8 cellular contexts compared by ENCODE assay signal in the genomic region with DNA sequence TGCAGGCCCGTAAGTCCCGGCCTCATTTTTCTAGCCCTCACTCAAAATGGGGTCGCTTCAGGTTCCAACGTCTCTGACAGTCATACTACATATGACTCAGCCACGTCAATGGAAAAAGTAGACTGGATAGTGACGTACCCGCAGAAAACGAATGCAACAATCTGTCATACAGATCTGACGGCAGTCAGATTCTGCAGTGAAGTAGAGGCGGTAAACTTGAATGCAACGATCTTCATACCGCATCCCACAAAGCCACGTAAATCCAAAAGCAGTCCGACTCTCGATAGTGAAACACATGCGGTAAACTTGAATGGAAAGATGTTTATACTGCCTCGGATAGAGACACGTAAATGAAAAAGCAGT. TPM values are rescaled to one million over a fixed set of nuclear protein-coding genes. Genes with fewer than 3 reads are reported as not detected.
DNase-seq lines count a peak whose midpoint lies in the region; ATAC-seq and TF ChIP-seq lines count a peak whose summit lies in the region.

No MANE protein-coding gene starts in this region.

- no peak for DNase-seq in Right ventricle myocardium inferior (ENCODE audit: missing footprints)
- DNase-seq in cardiac septum (ENCODE audit: low spot score) = no peak
- peak in 63 of 76 experiments; percentile 12 to 90 (median 54) for DNase-seq in HUDEP-2 (lab: John Stamatoyannopoulos, UW; ENCODE audit: unreplicated experiment in 76 of 76)
- DNase-seq in RWPE1 (ENCODE audit: low spot score) = peak; percentile 40
- DNase-seq in activated gamma-delta T cell treated with anti-CD3 and anti-CD28 coated beads, Interleukin-2, amount 50 U/mL, for 16 hours (ENCODE audit: low read depth) = peak; percentile 61
- peak; percentile 85 for DNase-seq in glomerular endothelial cell (ENCODE audit: extremely low read depth, low read depth, low spot score)
- no peak for DNase-seq in progenitor cell of endocrine pancreas (ENCODE audit: low spot score, unreplicated experiment)

- TF ChIP-seq CTCF in RWPE1 (conservative IDR thresholded peaks at IDR 0.05; ENCODE audit: low read depth) (no peak), progenitor cell of endocrine pancreas (IDR thresholded peaks at IDR 0.05; ENCODE audit: unreplicated experiment) (no peak)

- H3K27ac Mint-ChIP-seq in progenitor cell of endocrine pancreas = peak overlapping the region; percentile 100

- ATAC-seq in Right ventricle myocardium inferior = peak; percentile 12
- ATAC-seq in HG03280 (IDR thresholded peaks at IDR 0.05; ENCODE audit: unreplicated experiment) = no peak

- H3K27me3 Mint-ChIP-seq in progenitor cell of endocrine pancreas = no peaks in the 10 kb centered on the region

- peaks cover 8% of the 10 kb centered on the region for H3K9me3 Mint-ChIP-seq in progenitor cell of endocrine pancreas (ENCODE audit: low read depth)

- H3K4me1 Mint-ChIP-seq in progenitor cell of endocrine pancreas (ENCODE audit: low read depth) = peaks cover 3% of the 10 kb centered on the region

- intact Hi-C loops in Right ventricle myocardium inferior (cut with DNase I) = no loop called here
- intact Hi-C loops in cardiac septum (cut with DNase I) = no loop called here

- CTCF ChIA-PET in RWPE1 (lab: Yijun Ruan, JAX) = interaction anchor here (0.6 kb wide), 1 partner anchor 124 kb away, joined by 3 read pairs; a partner anchor contains a TSS

- H3K27ac ChIP-seq in RWPE1 = peak overlapping the region; percentile 99

- H3K4me3 Mint-ChIP-seq in progenitor cell of endocrine pancreas (ENCODE audit: low read depth) = peak overlapping the region; percentile 76

- peaks cover 8% of the 10 kb centered on the region for H3K36me3 Mint-ChIP-seq in progenitor cell of endocrine pancreas (ENCODE audit: insufficient read depth)

- POLR2A ChIA-PET in RWPE1 (lab: Yijun Ruan, JAX; ENCODE audit: low non-redundant PET) = interaction anchor here (1.6 kb wide), 1 partner anchor 28 kb away, joined by 6 read pairs; no protein-coding TSS in a partner anchor

RNA-seq across cellular contexts. Expression of a gene that starts 38.4 kb away (rescaled TPM):
- total RNA-seq in Right ventricle myocardium inferior (8.4 TPM), cardiac septum (4.4 TPM), glomerular endothelial cell (0.97 and 2.1 TPM in 2 replicates), progenitor cell of endocrine pancreas (4.9 and 5.9 TPM in 2 replicates)

Comparison
In these comparisons a context has a peak if more than half of its experiments do, and no peak if none do; other contexts are left out.
1. DNase-seq: peak in HUDEP-2 (63 of 76), RWPE1 (single experiment), activated gamma-delta T cell treated with anti-CD3 and anti-CD28 coated beads, Interleukin-2, amount 50 U/mL, for 16 hours (single experiment) and glomerular endothelial cell (single experiment); none in Right ventricle myocardium inferior (single experiment), cardiac septum (single experiment) and progenitor cell of endocrine pancreas (single experiment).